In the genomic region with DNA sequence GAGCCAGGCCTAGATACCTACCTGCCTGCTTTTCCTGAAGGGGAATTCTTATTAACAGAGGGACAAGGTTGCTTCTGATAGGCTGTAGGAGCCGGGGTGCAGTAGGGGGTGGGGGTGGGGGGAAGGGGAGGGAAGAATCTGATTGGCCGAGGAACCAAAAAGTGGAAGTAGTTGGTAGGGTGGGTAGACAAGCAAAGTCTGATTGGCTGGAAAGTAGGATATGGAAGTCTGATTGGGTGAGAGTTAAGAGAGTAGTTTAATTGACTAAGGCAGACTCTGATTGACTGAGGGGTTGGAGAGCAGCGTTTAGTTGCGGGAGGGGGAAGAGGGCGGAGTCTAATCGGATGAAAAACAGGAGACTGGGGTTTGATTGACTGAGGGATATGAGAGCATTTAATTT, we compare ENCODE assay signal across 1 cellular context.
TF ChIP-seq lines count a peak whose summit lies in the region.

No MANE protein-coding gene starts in this region.

TF ChIP-seq in IMR-90, 13 proteins besides CTCF, POLR2A, EP300 and RAD21:
- TF ChIP-seq SMC3 (IDR thresholded peaks at IDR 0.05; ENCODE audit: low read depth, low read length) (no peak), CHD1 (IDR thresholded peaks at IDR 0.05; ENCODE audit: low read depth, low read length) (no peak), FOS (IDR thresholded peaks at IDR 0.05; ENCODE audit: low read depth, low read length) (no peak), MAFK (IDR thresholded peaks at IDR 0.05; ENCODE audit: low read depth, low read length) (no peak), RCOR1 (IDR thresholded peaks at IDR 0.05; ENCODE audit: insufficient replicate concordance, low read length) (no peak)
